ENCODE assay signal across 12 cellular contexts in the genomic region with DNA sequence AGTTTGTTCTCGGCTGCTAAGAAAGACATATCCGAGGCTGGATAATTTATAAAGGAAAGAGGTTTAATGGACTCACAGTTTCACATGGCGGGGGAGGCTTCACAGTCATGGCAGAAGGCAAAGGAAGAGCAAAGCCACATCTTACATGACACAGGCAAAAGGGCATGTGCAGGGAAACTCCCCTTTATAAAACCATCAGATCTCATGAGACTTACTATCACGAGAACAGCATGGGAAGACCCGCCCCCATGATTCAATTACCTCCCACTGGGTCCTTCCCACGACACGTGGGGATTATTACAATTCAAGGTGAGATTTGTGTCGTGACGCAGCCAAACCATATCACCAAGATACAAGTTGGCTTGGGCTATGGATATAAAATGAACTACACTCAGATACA. TPM values are rescaled to one million over a fixed set of nuclear protein-coding genes. Genes with fewer than 3 reads are reported as not detected.
"Had no signal": no experiment of that assay in that cellular context is flagged by ENCODE, and none has a peak within 500 bp of the region (broad histone marks: within the 10 kb centered on the region; RNA-seq: fewer than 3 reads in every experiment).

No MANE protein-coding gene starts in this region.

RNA-seq across cellular contexts. Expression of a gene that starts 12.3 kb away (rescaled TPM):
- total RNA-seq: activated B cell treated with CpG ODN at 0.5 μM for 24 hours; activated CD4-positive, alpha-beta memory T cell treated with anti-CD3 and anti-CD28 coated beads, Interleukin-2, amount 10 ng/mL, durations not matched to agents 7 days and 5 days; activated naive CD4-positive, alpha-beta T cell treated with anti-CD3 and anti-CD28 coated beads, Interleukin-2, amount 50 U/mL, for 72 hours; activated T-helper 2 cell treated with anti-CD3 and anti-CD28 coated beads, Interferon-gamma antibody, Interleukin-2, Interleukin-4, amounts not matched to agents 10 μg/mL and 5 μg/mL and 100 μg/mL, durations not matched to agents 14 hours and 24 hours and 36 hours; ascending aorta; cardiac muscle cell; chondrocyte; MCF 10A; OCI-LY7; PC-9; SK-MEL-5; T-cell had no signal
